In genomic region chr2:25342372-25343186, GRCh38 we compare ENCODE assay signal across 8 cellular contexts. TPM values are rescaled to one million over a fixed set of nuclear protein-coding genes. Genes with fewer than 3 reads are reported as not detected.
DNase-seq lines count a peak whose midpoint lies in the region; ATAC-seq lines count a peak whose summit lies in the region.

No MANE protein-coding gene starts in this region.

- H3K4me1 ChIP-seq in BLaER1 treated with 17β-estradiol and CSF1 and Interleukin-3, amounts not matched to agents 10 nM and 100 nM = peaks cover 32 to 42% (median 35%) of the 10 kb centered on the region in 10 experiments
- H3K4me1 ChIP-seq in effector memory CD4-positive, alpha-beta T cell (ENCODE audit: control insufficient read depth, insufficient read depth, low read length, poor library complexity, severe bottlenecking) = peaks cover 18% of the 10 kb centered on the region

- H3K27me3 ChIP-seq in BLaER1 treated with 17β-estradiol and CSF1 and Interleukin-3, amounts not matched to agents 10 nM and 100 nM = no peaks in the 10 kb centered on the region
- H3K27me3 ChIP-seq in effector memory CD4-positive, alpha-beta T cell (replicated peaks; ENCODE audit: control insufficient read depth, insufficient read depth, low read length, poor library complexity, severe bottlenecking) = no peaks in the 10 kb centered on the region

- H3K4me2 ChIP-seq in BLaER1 treated with 17β-estradiol and CSF1 and Interleukin-3, amounts not matched to agents 10 nM and 100 nM = peak overlapping the region; percentile 69 to 97 (median 88)

- peaks cover 0 to 8% (median 0%) of the 10 kb centered on the region in 11 experiments; a peak in 3 of 22 replicates for H3K36me3 ChIP-seq in BLaER1 treated with 17β-estradiol and CSF1 and Interleukin-3, amounts not matched to agents 10 nM and 100 nM
- H3K36me3 ChIP-seq in effector memory CD4-positive, alpha-beta T cell (ENCODE audit: control insufficient read depth, insufficient read depth, low read length) = no peaks in the 10 kb centered on the region

- DNase-seq in GM19240 (ENCODE audit: insufficient read length, low spot score) = peak; percentile 86
- DNase-seq in NCI-H774 (lab: John Stamatoyannopoulos, UW) = peak; percentile 72
- peak; percentile 92 for DNase-seq in activated CD8-positive, alpha-beta memory T cell treated with anti-CD3 and anti-CD28 coated beads for 24 hours
- peak; percentile 65 to 72 (median 70) for DNase-seq in effector memory CD4-positive, alpha-beta T cell
- peak; percentile 83 to 94 for DNase-seq in lung microvascular endothelial cell (ENCODE audit: low read depth in 2 of 2)
- DNase-seq in stimulated activated CD4-positive, alpha-beta T cell treated with anti-CD3 and anti-CD28 coated beads, TNF-alpha, amount 100 ng/mL, for 24 hours (ENCODE audit: low read depth in 3 of 3) = peak; percentile 56 to 80 (median 62)

- ATAC-seq in HG03442 (IDR thresholded peaks at IDR 0.05; ENCODE audit: unreplicated experiment) = peak; percentile 70

- H3K27ac ChIP-seq in BLaER1 treated with 17β-estradiol and CSF1 and Interleukin-3, amounts not matched to agents 10 nM and 100 nM = peak overlapping the region; percentile 77 to 88 (median 83)
- H3K27ac ChIP-seq in effector memory CD4-positive, alpha-beta T cell (ENCODE audit: insufficient read depth, low read length, poor library complexity, severe bottlenecking) = peak overlapping the region; percentile 4

- H3K9ac ChIP-seq in BLaER1 treated with 17β-estradiol and CSF1 and Interleukin-3, amounts not matched to agents 10 nM and 100 nM = peak overlapping the region; percentile 85 to 95 (median 86)

- H4K20me1 ChIP-seq in BLaER1 treated with 17β-estradiol and CSF1 and Interleukin-3, amounts not matched to agents 10 nM and 100 nM = peaks cover 24 to 30% (median 29%) of the 10 kb centered on the region in 11 experiments

- H3K4me3 ChIP-seq in BLaER1 treated with 17β-estradiol and CSF1 and Interleukin-3, amounts not matched to agents 10 nM and 100 nM = peak overlapping the region; percentile 75 to 96 (median 88)
- peak overlapping the region; percentile 60 for H3K4me3 ChIP-seq in effector memory CD4-positive, alpha-beta T cell (ENCODE audit: insufficient read depth, low read depth, low read length, poor library complexity, severe bottlenecking)

- H3K9me3 ChIP-seq in BLaER1 treated with 17β-estradiol and CSF1 and Interleukin-3, amounts not matched to agents 10 nM and 100 nM (replicated peaks in 1 of 11) = no peaks in the 10 kb centered on the region
- H3K9me3 ChIP-seq in effector memory CD4-positive, alpha-beta T cell (ENCODE audit: control insufficient read depth, low read length) = no peaks in the 10 kb centered on the region

RNA-seq across cellular contexts. Expression of gene DNMT3A, which starts 0.9 kb away (rescaled TPM):
- total RNA-seq in lung microvascular endothelial cell = 31.6 and 43.8 TPM in 2 replicates

Comparison
In these comparisons a context has a peak if more than half of its experiments do, and no peak if none do; other contexts are left out.
1. Peak in every context shown above with its lines: DNase-seq, ATAC-seq, H3K4me3 ChIP-seq and H3K27ac ChIP-seq.